In the genomic region with DNA sequence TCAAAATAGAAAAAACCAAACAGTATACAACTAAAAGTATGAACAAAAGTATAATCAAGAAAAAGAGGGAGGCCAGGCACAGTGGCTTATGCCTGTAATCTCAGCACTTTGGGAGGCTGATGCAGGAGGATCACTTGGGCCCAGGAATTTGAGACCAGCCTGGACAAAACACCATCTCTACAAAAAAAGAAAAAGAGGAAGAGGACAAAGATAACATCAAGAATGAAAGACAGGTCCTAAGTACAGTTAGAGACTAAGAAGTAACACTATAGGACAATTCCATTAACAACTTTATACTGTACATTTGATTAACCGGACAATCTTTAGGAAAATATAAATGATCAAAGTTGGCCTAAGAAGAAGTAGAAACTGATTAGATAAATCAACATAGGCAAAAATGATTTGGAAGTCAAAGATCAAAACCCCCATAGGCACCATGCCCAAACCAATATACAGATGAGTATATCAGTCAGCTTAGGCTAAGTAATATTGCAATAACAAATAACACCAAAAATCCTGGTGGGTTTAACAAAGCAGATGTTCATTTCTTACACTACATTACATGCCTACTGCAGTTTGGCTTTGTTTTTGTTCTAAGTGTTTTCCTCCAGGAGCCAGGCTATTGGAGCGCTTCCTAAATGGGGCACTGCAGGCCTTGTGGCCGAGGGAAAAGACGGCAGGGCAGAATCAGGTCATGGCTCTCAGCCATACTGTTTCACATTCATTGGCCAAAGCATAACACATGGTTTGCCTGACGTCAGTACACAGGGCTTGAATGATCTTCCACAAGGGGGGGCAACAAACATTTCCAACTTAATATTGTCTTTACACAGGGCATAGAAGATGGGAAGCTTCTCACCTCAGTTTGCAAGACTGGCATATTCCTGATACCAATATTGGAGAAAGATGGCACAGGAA, we compare ENCODE assay signal across 13 cellular contexts. TPM values are rescaled to one million over a fixed set of nuclear protein-coding genes. Genes with fewer than 3 reads are reported as not detected.
DNase-seq lines count a peak whose midpoint lies in the region; ATAC-seq and TF ChIP-seq lines count a peak whose summit lies in the region.
"Had no signal": no experiment of that assay in that cellular context is flagged by ENCODE, and none has a peak within 500 bp of the region (broad histone marks: within the 10 kb centered on the region; RNA-seq: fewer than 3 reads in every experiment).

No MANE protein-coding gene starts in this region.

- no peaks in the 10 kb centered on the region for H3K36me3 ChIP-seq in upper lobe of right lung

- H3K27me3 ChIP-seq in foreskin keratinocyte: no peaks in the 10 kb centered on the region
- no peaks in the 10 kb centered on the region for H3K27me3 ChIP-seq in upper lobe of right lung
- H3K27me3 ChIP-seq: BLaER1 had no signal

- POLR2A ChIA-PET in activated naive CD8-positive, alpha-beta T cell treated with anti-CD3 and anti-CD28 coated beads, Interleukin-2, amount 10 ng/mL, durations not matched to agents 7 days and 5 days (lab: Charles Lee): no interaction called here

- H3K9me3 Mint-ChIP-seq in activated naive CD8-positive, alpha-beta T cell treated with anti-CD3 and anti-CD28 coated beads, Interleukin-2, amount 10 ng/mL, durations not matched to agents 7 days and 5 days: peaks cover 3% of the 10 kb centered on the region
- H3K9me3 Mint-ChIP-seq in activated naive CD8-positive, alpha-beta T cell treated with anti-CD3 and anti-CD28 coated beads for 36 hours: no peaks in the 10 kb centered on the region

- H3K4me1 ChIP-seq in foreskin keratinocyte (no peaks in the 10 kb centered on the region), upper lobe of right lung (no peaks in the 10 kb centered on the region)

- H3K9me3 ChIP-seq in upper lobe of right lung: no peaks in the 10 kb centered on the region

- peak; percentile 44 for ATAC-seq in activated naive CD8-positive, alpha-beta T cell treated with anti-CD3 and anti-CD28 coated beads, Interleukin-2, amount 10 ng/mL, durations not matched to agents 7 days and 5 days (ENCODE audit: low read depth)
- ATAC-seq in foreskin keratinocyte (peak; percentile 70), upper lobe of right lung (peak; percentile 40), HG02678 (IDR thresholded peaks at IDR 0.05; ENCODE audit: unreplicated experiment) (no peak)
- ATAC-seq: naive thymus-derived CD4-positive, alpha-beta T cell had no signal

- TF ChIP-seq CTCF in foreskin keratinocyte (conservative IDR thresholded peaks at IDR 0.05) (peak; percentile 48), upper lobe of right lung (IDR thresholded peaks at IDR 0.05) (no peak)

- H3K27ac Mint-ChIP-seq in activated naive CD8-positive, alpha-beta T cell treated with anti-CD3 and anti-CD28 coated beads, Interleukin-2, amount 10 ng/mL, durations not matched to agents 7 days and 5 days: no peak overlapping the region
- no peak overlapping the region for H3K27ac Mint-ChIP-seq in activated naive CD8-positive, alpha-beta T cell treated with anti-CD3 and anti-CD28 coated beads for 36 hours
- H3K27ac Mint-ChIP-seq: naive thymus-derived CD4-positive, alpha-beta T cell had no signal

- H3K36me3 Mint-ChIP-seq in activated naive CD8-positive, alpha-beta T cell treated with anti-CD3 and anti-CD28 coated beads, Interleukin-2, amount 10 ng/mL, durations not matched to agents 7 days and 5 days: no peaks in the 10 kb centered on the region
- no peaks in the 10 kb centered on the region for H3K36me3 Mint-ChIP-seq in activated naive CD8-positive, alpha-beta T cell treated with anti-CD3 and anti-CD28 coated beads for 36 hours

- in situ Hi-C loops in ACHN (cut with HindIII; ENCODE audit: low pct_ligation_motif_present, low pct_unique_long_range_greater_than_20kb, low sequenced_read_pairs): no loop called here

- DNase-seq in activated naive CD8-positive, alpha-beta T cell treated with anti-CD3 and anti-CD28 coated beads, Interleukin-2, amount 10 ng/mL, durations not matched to agents 7 days and 5 days: no peak
- no peak for DNase-seq in activated naive CD8-positive, alpha-beta T cell treated with anti-CD3 and anti-CD28 coated beads for 36 hours
- peak; percentile 4 for DNase-seq in SW480 (ENCODE audit: low spot score)
- no peak for DNase-seq in foreskin keratinocyte
- no peak for DNase-seq in upper lobe of right lung
- DNase-seq in D341Med (ENCODE audit: low spot score): no peak
- no peak for DNase-seq in ACHN
- DNase-seq: naive thymus-derived CD4-positive, alpha-beta T cell; NCI-H1417; stimulated activated CD4-positive, alpha-beta T cell treated with anti-CD3 and anti-CD28 coated beads, Interleukin-4, amount 100 ng/mL, for 24 hours had no signal

- peaks cover 8% of the 10 kb centered on the region for H3K27me3 Mint-ChIP-seq in activated naive CD8-positive, alpha-beta T cell treated with anti-CD3 and anti-CD28 coated beads, Interleukin-2, amount 10 ng/mL, durations not matched to agents 7 days and 5 days
- H3K27me3 Mint-ChIP-seq in activated naive CD8-positive, alpha-beta T cell treated with anti-CD3 and anti-CD28 coated beads for 36 hours: no peaks in the 10 kb centered on the region

- H3K4me3 ChIP-seq in upper lobe of right lung: no peak overlapping the region
- H3K4me3 ChIP-seq: BLaER1 had no signal

- H3K4me1 Mint-ChIP-seq in activated naive CD8-positive, alpha-beta T cell treated with anti-CD3 and anti-CD28 coated beads, Interleukin-2, amount 10 ng/mL, durations not matched to agents 7 days and 5 days: no peaks in the 10 kb centered on the region
- no peaks in the 10 kb centered on the region for H3K4me1 Mint-ChIP-seq in activated naive CD8-positive, alpha-beta T cell treated with anti-CD3 and anti-CD28 coated beads for 36 hours

- intact Hi-C loops in upper lobe of right lung (cut with DNase I): no loop called here

- no peak overlapping the region for H3K27ac ChIP-seq in foreskin keratinocyte
- H3K27ac ChIP-seq in upper lobe of right lung: no peak overlapping the region
- H3K27ac ChIP-seq: BLaER1 had no signal

- no peak overlapping the region for H3K4me3 Mint-ChIP-seq in activated naive CD8-positive, alpha-beta T cell treated with anti-CD3 and anti-CD28 coated beads, Interleukin-2, amount 10 ng/mL, durations not matched to agents 7 days and 5 days
- H3K4me3 Mint-ChIP-seq in activated naive CD8-positive, alpha-beta T cell treated with anti-CD3 and anti-CD28 coated beads for 36 hours: no peak overlapping the region
- H3K4me3 Mint-ChIP-seq: naive thymus-derived CD4-positive, alpha-beta T cell had no signal

RNA-seq across cellular contexts. Expression of a gene that starts 42.2 kb away (rescaled TPM):
- not detected for total RNA-seq in activated naive CD8-positive, alpha-beta T cell treated with anti-CD3 and anti-CD28 coated beads, Interleukin-2, amount 10 ng/mL, durations not matched to agents 7 days and 5 days
- not detected for total RNA-seq in activated naive CD8-positive, alpha-beta T cell treated with anti-CD3 and anti-CD28 coated beads for 36 hours
- total RNA-seq in foreskin keratinocyte (not detected in 2 replicates), upper lobe of right lung (1.2 TPM)
- not detected in 2 replicates for polyA plus RNA-seq in foreskin keratinocyte
- total RNA-seq: fibroblast of villous mesenchyme had no signal
- polyA plus RNA-seq: naive thymus-derived CD4-positive, alpha-beta T cell had no signal
